8 cellular contexts compared by ENCODE assay signal in genomic region chr15:74489518-74490338, GRCh38. TPM values are rescaled to one million over a fixed set of nuclear protein-coding genes. Genes with fewer than 3 reads are reported as not detected.
DNase-seq lines count a peak whose midpoint lies in the region; ATAC-seq, FAIRE-seq and TF ChIP-seq lines count a peak whose summit lies in the region.

No MANE protein-coding gene starts in this region.

- no peak overlapping the region for H2AK5ac ChIP-seq in H1 (ENCODE audit: low read depth, low read length)

- no peaks in the 10 kb centered on the region for H3K79me1 ChIP-seq in H1 (ENCODE audit: low read depth, low read length)

- peak overlapping the region; percentile 99 for H2AFZ ChIP-seq in H1 (ENCODE audit: low read length)

- TF ChIP-seq RAD21 in H1 (IDR thresholded peaks at IDR 0.05 in 1 of 2, conservative IDR thresholded peaks at IDR 0.05 in 1 of 2; ENCODE audit: low read depth in 2 of 2, low read length in 2 of 2), result peak; percentile 68 to 72

- peak overlapping the region; percentile 71 for H3K4ac ChIP-seq in H1 (replicated peaks; ENCODE audit: insufficient read length, low read depth, low read length)

- peak overlapping the region in 1 of 4 experiments; percentile 34; a peak in 1 of 7 replicates for H3K9ac ChIP-seq in H1 (replicated peaks in 1 of 4; ENCODE audit: extremely low read depth in 1 of 4, low read depth in 3 of 4, low read length in 3 of 4)

- H4K91ac ChIP-seq in H1 (replicated peaks; ENCODE audit: insufficient read length, low read length), result peak overlapping the region; percentile 89

- TF ChIP-seq CTCF in H1 (IDR thresholded peaks at IDR 0.05; ENCODE audit: control extremely low read depth in 1 of 3, insufficient read depth in 1 of 3, low read depth in 1 of 3, low read length in 3 of 3), result peak; percentile 72 to 87 (median 76)

- no peak overlapping the region for H3K56ac ChIP-seq in H1 (replicated peaks; ENCODE audit: insufficient read length, low read depth, low read length)

- no peak for ATAC-seq in GM21390 (IDR thresholded peaks at IDR 0.05; ENCODE audit: unreplicated experiment)

- no peak for TF ChIP-seq EP300 in H1 (IDR thresholded peaks at IDR 0.05; ENCODE audit: borderline replicate concordance in 1 of 2, low read depth in 2 of 2, low read length in 2 of 2)

- no peaks in the 10 kb centered on the region for H3K79me2 ChIP-seq in H1 (ENCODE audit: control insufficient read depth in 1 of 2, insufficient read depth in 2 of 2, low read length in 2 of 2)

- no peaks in the 10 kb centered on the region for H4K20me1 ChIP-seq in H1 (replicated peaks in 1 of 2; ENCODE audit: control insufficient read depth in 1 of 2, insufficient read depth in 2 of 2, low read length in 2 of 2)

- peak overlapping the region; percentile 85; the same call in 1 of the 2 replicates for H3K18ac ChIP-seq in H1 (ENCODE audit: extremely low read depth, low read length)

- H2BK5ac ChIP-seq in H1 (ENCODE audit: low read depth, low read length), result peak overlapping the region; percentile 81

- H3K14ac ChIP-seq in H1 (ENCODE audit: insufficient read length), result no peak overlapping the region

- H3K27me3 ChIP-seq in H1 (replicated peaks in 1 of 4; ENCODE audit: control insufficient read depth in 3 of 4, extremely low read depth in 1 of 4, insufficient read depth in 3 of 4, low read length in 3 of 4), result no peaks in the 10 kb centered on the region

- H4K5ac ChIP-seq in H1 (ENCODE audit: insufficient read length, low read depth, low read length), result peak overlapping the region; percentile 44

- H2BK15ac ChIP-seq in H1 (ENCODE audit: low read length), result peak overlapping the region; percentile 83

- no peak for FAIRE-seq in H1 (lab: Jason Lieb, UNC)

- no peak overlapping the region for H3K27ac ChIP-seq in H1 (ENCODE audit: low read depth, low read length)

- CTCF ChIA-PET in H1 (lab: Charles Lee; ENCODE audit: partially characterized antibody), result interaction anchor here (0.7 to 3.9 kb wide), 25 partner anchors 8 to 122 kb away, joined by 3 to 22 read pairs (median 4); partner anchors contain the start of gene UBL7

- H2BK120ac ChIP-seq in H1 (replicated peaks; ENCODE audit: low read depth, low read length), result no peak overlapping the region

- peak overlapping the region in 1 of 4 experiments; percentile 26; a peak in 1 of 8 replicates for H3K4me3 ChIP-seq in H1 (ENCODE audit: extremely low read depth in 1 of 4, insufficient read depth in 2 of 4, low read depth in 3 of 4, low read length in 4 of 4)

- WGBS in H1 (ENCODE audit: extremely low coverage in 1 of 2, insufficient coverage in 1 of 2, insufficient read length in 1 of 2, insufficient replicate concordance in 2 of 2, low coverage in 1 of 2, low lambda C conversion rate in 2 of 2, missing lambda C conversion rate in 1 of 2), 2 experiments, result 45% methylated on average over 8 of the region's 9 CpGs; no CpG with 5 or more reads in 1 of the 2 experiments

- peak overlapping the region; percentile 48; the same call in 1 of the 2 replicates for H2BK20ac ChIP-seq in H1 (ENCODE audit: low read length)

- peak overlapping the region; percentile 85; the same call in 1 of the 2 replicates for H4K8ac ChIP-seq in H1 (ENCODE audit: extremely low read depth, insufficient read depth, low read length)

- DNase-seq in DMS53 treated with DMSO at 0.1 percent for 48 hours (lab: John Stamatoyannopoulos, UW; ENCODE audit: unreplicated experiment), result peak; percentile 7
- DNase-seq in H4 (ENCODE audit: low spot score), result peak; percentile 43
- peak; percentile 52 to 76 for DNase-seq in NCI-H524 (lab: John Stamatoyannopoulos, UW)
- DNase-seq in activated CD8-positive, alpha-beta memory T cell treated with anti-CD3 and anti-CD28 coated beads for 1 hour (ENCODE audit: extremely low read depth in 1 of 2, low read depth in 1 of 2), result peak; percentile 56 to 60
- DNase-seq in H1 (ENCODE audit: low read depth in 1 of 2, low spot score in 2 of 2), result peak; percentile 41 to 86
- peak; percentile 47 for DNase-seq in myocyte (ENCODE audit: low read depth)
- DNase-seq in stimulated activated naive CD4-positive, alpha-beta T cell treated with Interleukin-2 at 50 U/mL for 16 hours (lab: John Stamatoyannopoulos, UW), result peak; percentile 68

- H3K36me3 ChIP-seq in H1 (ENCODE audit: control insufficient read depth in 2 of 4, insufficient read depth in 4 of 4, low read length in 3 of 4), result no peaks in the 10 kb centered on the region

- H3K23me2 ChIP-seq in H1 (ENCODE audit: low read depth, low read length), result no peaks in the 10 kb centered on the region

- peak overlapping the region in 1 of 2 experiments; percentile 57; a peak in 3 of 4 replicates for H3K4me2 ChIP-seq in H1 (ENCODE audit: insufficient read depth in 1 of 2, low read depth in 2 of 2, low read length in 2 of 2)

- H2BK12ac ChIP-seq in H1 (ENCODE audit: low read depth, low read length), result no peak overlapping the region

- POLR2A ChIA-PET in H1 (lab: Charles Lee; ENCODE audit: partially characterized antibody), result interaction anchor here (1.0 to 1.3 kb wide), 3 partner anchors 17 to 40 kb away, joined by 3 to 4 read pairs (median 3); no protein-coding TSS in a partner anchor

- TF ChIP-seq POLR2A in H1 (IDR thresholded peaks at IDR 0.05; ENCODE audit: control extremely low read depth in 1 of 2, low read depth in 2 of 2, low read length in 2 of 2), result peak in 1 of 2 experiments; percentile 39; a peak in 1 of 3 replicates

- H3K4me1 ChIP-seq in H1 (replicated peaks in 1 of 4; ENCODE audit: control insufficient read depth in 3 of 4, insufficient read depth in 4 of 4, low read length in 3 of 4), result peaks cover 0 to 4% (median 4%) of the 10 kb centered on the region in 4 experiments; a peak in 5 of 7 replicates

- no peak overlapping the region for H3K23ac ChIP-seq in H1 (ENCODE audit: insufficient read length)

- no peaks in the 10 kb centered on the region for H3K9me3 ChIP-seq in H1 (ENCODE audit: insufficient read depth in 2 of 2, low read depth in 1 of 2, low read length in 1 of 2)

TF ChIP-seq in H1, 55 proteins besides CTCF, POLR2A, EP300 and RAD21:
- TF ChIP-seq CEBPB (IDR thresholded peaks at IDR 0.05; ENCODE audit: low read depth, low read length), result peak; percentile 77
- TF ChIP-seq CREB1 (IDR thresholded peaks at IDR 0.05), result no peak; the same call in 1 of the 2 replicates
- TF ChIP-seq SIN3A (conservative IDR thresholded peaks at IDR 0.05 in 1 of 2, IDR thresholded peaks at IDR 0.05 in 1 of 2; ENCODE audit: low read depth in 1 of 2, low read length in 2 of 2), result peak in 1 of 2 experiments; percentile 87; a peak in 1 of 4 replicates
- no peak for TF ChIP-seq CTBP2 (IDR thresholded peaks at IDR 0.05; ENCODE audit: borderline replicate concordance, insufficient read depth, insufficient read length, low read length)
- no peak for TF ChIP-seq ATF3 (IDR thresholded peaks at IDR 0.05; ENCODE audit: insufficient read depth, low read depth, low read length)
- TF ChIP-seq PHF8 (conservative IDR thresholded peaks at IDR 0.05; ENCODE audit: low read depth, low read length), result 0 out of 2 replicates have a peak, but pooled peaks have one; percentile 34
- TF ChIP-seq ASH2L (IDR thresholded peaks at IDR 0.05; ENCODE audit: low read length), result peak; percentile 47
- no peak for TF ChIP-seq BCL11A (IDR thresholded peaks at IDR 0.05; ENCODE audit: low read depth in 2 of 2, low read length in 2 of 2)
TF ChIP-seq in H1: peak in this region for 4.

RNA-seq across cellular contexts. Expression of gene UBL7, which starts 28.8 kb away (rescaled TPM):
- total RNA-seq in H4 (2014; rRNA removed; shearing (Covaris generic)), result 78.0 and 83.9 TPM in 2 replicates
- total RNA-seq in H1 (2021; fragmentation: NEBNext Ultra II Directional; extraction: Animal tissue kit (Norgen Biotek cat#: 25700)), result 71.5 and 76.7 TPM in 2 replicates
- polyA plus RNA-seq in H1 (2011; rRNA removed), result 183 and 186 TPM in 2 replicates
- 101 TPM for polyA plus RNA-seq in H1 (2011; cell fraction: cytosol; rRNA removed)
- 85.9 TPM for polyA plus RNA-seq in H1 (2011; cell fraction: nucleus; rRNA removed)
- 56.4 to 78.9 TPM (median 73.2 TPM) in 4 replicates for polyA plus RNA-seq in H1 (2012, experiment 1 of 2)
- polyA plus RNA-seq in H1 (2012, experiment 2 of 2), result 143 TPM
- polyA plus RNA-seq in H1 (2013, experiment 1 of 2), result 41.2 TPM
- polyA plus RNA-seq in H1 (2013, experiment 2 of 2), result 42.3 TPM
- 83.6 and 88.4 TPM in 2 replicates for polyA minus RNA-seq in H1 (2011; rRNA and poly(A)+ RNA removed)
- polyA minus RNA-seq in H1 (2011; cell fraction: cytosol; rRNA and poly(A)+ RNA removed), result 31.5 TPM
- 27.7 TPM for polyA minus RNA-seq in H1 (2011; cell fraction: nucleus; rRNA and poly(A)+ RNA removed)
- total RNA-seq in myocyte, result 44.4 and 63.2 TPM in 2 replicates
- 55.1 TPM for polyA plus RNA-seq in myocyte (2012)

RNA-seq across cellular contexts. Expression of gene ARID3B, which starts 51.3 kb away (rescaled TPM):
- 1.0 and 2.7 TPM in 2 replicates for total RNA-seq in H4 (2014; rRNA removed; shearing (Covaris generic))
- total RNA-seq in H1 (2021; fragmentation: NEBNext Ultra II Directional; extraction: Animal tissue kit (Norgen Biotek cat#: 25700)), result 115 and 118 TPM in 2 replicates
- 81.0 and 102 TPM in 2 replicates for polyA plus RNA-seq in H1 (2011; rRNA removed)
- 72.8 TPM for polyA plus RNA-seq in H1 (2011; cell fraction: cytosol; rRNA removed)
- polyA plus RNA-seq in H1 (2011; cell fraction: nucleus; rRNA removed), result 106 TPM
- polyA plus RNA-seq in H1 (2012, experiment 1 of 2), result 76.9 to 100 TPM (median 95.5 TPM) in 4 replicates
- 74.6 TPM for polyA plus RNA-seq in H1 (2012, experiment 2 of 2)
- 73.7 TPM for polyA plus RNA-seq in H1 (2013, experiment 1 of 2)
- 74.8 TPM for polyA plus RNA-seq in H1 (2013, experiment 2 of 2)
- 70.8 and 83.0 TPM in 2 replicates for polyA minus RNA-seq in H1 (2011; rRNA and poly(A)+ RNA removed)
- 63.8 TPM for polyA minus RNA-seq in H1 (2011; cell fraction: cytosol; rRNA and poly(A)+ RNA removed)
- polyA minus RNA-seq in H1 (2011; cell fraction: nucleus; rRNA and poly(A)+ RNA removed), result 57.6 TPM
- 0.36 and 0.88 TPM in 2 replicates for total RNA-seq in myocyte
- polyA plus RNA-seq in myocyte (2012), result 1.0 TPM

RNA-seq across cellular contexts. Expression of gene SEMA7A, which starts 56.0 kb away (rescaled TPM):
- 0.53 and 0.91 TPM in 2 replicates for total RNA-seq in H4 (2014; rRNA removed; shearing (Covaris generic))
- total RNA-seq in H1 (2021; fragmentation: NEBNext Ultra II Directional; extraction: Animal tissue kit (Norgen Biotek cat#: 25700)), result 14.6 and 15.0 TPM in 2 replicates
- polyA plus RNA-seq in H1 (2011; rRNA removed), result 10.7 and 13.4 TPM in 2 replicates
- 10.9 TPM for polyA plus RNA-seq in H1 (2011; cell fraction: cytosol; rRNA removed)
- 19.2 TPM for polyA plus RNA-seq in H1 (2011; cell fraction: nucleus; rRNA removed)
- polyA plus RNA-seq in H1 (2012, experiment 1 of 2), result 10.5 to 14.0 TPM (median 12.0 TPM) in 4 replicates
- 11.5 TPM for polyA plus RNA-seq in H1 (2012, experiment 2 of 2)
- polyA plus RNA-seq in H1 (2013, experiment 1 of 2), result 16.7 TPM
- polyA plus RNA-seq in H1 (2013, experiment 2 of 2), result 16.7 TPM
- 10.7 and 12.5 TPM in 2 replicates for polyA minus RNA-seq in H1 (2011; rRNA and poly(A)+ RNA removed)
- polyA minus RNA-seq in H1 (2011; cell fraction: cytosol; rRNA and poly(A)+ RNA removed), result 4.6 TPM
- polyA minus RNA-seq in H1 (2011; cell fraction: nucleus; rRNA and poly(A)+ RNA removed), result 9.5 TPM
- 9.5 and 11.4 TPM in 2 replicates for total RNA-seq in myocyte
- 65.2 TPM for polyA plus RNA-seq in myocyte (2012)

Comparison
In these comparisons a context has a peak if more than half of its experiments do, and no peak if none do; other contexts are left out.
1. DNase-seq: peak in every context shown above with its lines; median percentile 68 in stimulated activated naive CD4-positive, alpha-beta T cell treated with Interleukin-2 at 50 U/mL for 16 hours; 64 in NCI-H524; 64 in H1; 58 in activated CD8-positive, alpha-beta memory T cell treated with anti-CD3 and anti-CD28 coated beads for 1 hour; 47 in myocyte; 43 in H4; 7 in DMS53 treated with DMSO at 0.1 percent for 48 hours.
2. RNA of gene ARID3B, which starts 51.3 kb away (total RNA-seq): 115 to 118 TPM in H1; 1.0 to 2.7 TPM in H4 and 0.36 to 0.88 TPM in myocyte; every median in the first group is over 10 times any median in the second.